ENCODE assay signal across 8 cellular contexts in the genomic region with DNA sequence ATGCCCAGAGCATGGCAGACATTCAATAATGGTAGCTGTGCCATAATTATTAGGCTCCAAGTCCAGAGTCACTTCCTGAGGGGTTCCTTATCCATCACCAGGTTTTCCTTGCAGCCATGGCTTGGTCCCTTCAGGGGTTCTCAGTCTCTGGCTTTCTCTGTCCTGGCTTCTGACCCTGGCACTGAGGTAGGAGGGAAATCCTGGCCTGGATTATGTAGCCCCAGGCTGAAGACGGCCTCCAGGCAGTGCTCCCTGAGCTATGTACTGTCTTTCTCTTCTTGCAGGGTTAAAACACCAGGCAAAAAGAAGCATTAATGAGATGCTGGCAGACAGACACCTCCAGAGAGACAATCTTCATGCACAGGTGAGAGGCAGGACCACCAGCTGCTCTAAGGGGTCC.
DNase-seq lines count a peak whose midpoint lies in the region; ATAC-seq lines count a peak whose summit lies in the region.

No MANE protein-coding gene starts in this region.

- no peak for ATAC-seq in GM21381 (IDR thresholded peaks at IDR 0.05; ENCODE audit: unreplicated experiment)
- no peak for ATAC-seq in HG03439 (IDR thresholded peaks at IDR 0.05; ENCODE audit: unreplicated experiment)
- no peak for ATAC-seq in GM21619 (IDR thresholded peaks at IDR 0.05; ENCODE audit: unreplicated experiment)

- DNase-seq in COLO829 (ENCODE audit: low spot score) (peak; percentile 83), GM19240 (ENCODE audit: insufficient read length, low spot score) (peak; percentile 64), NCI-H226 (peak; percentile 85), anterior cingulate cortex (lab: John Stamatoyannopoulos, UW) (peak in 31 of 58 donors; percentile 3 to 37 (median 18)), islet precursor cell (peak; percentile 89)

Comparison
In these comparisons a context has a peak if more than half of its experiments do, and no peak if none do; other contexts are left out.
1. DNase-seq: peak in every context shown above with its lines; median percentile 89 in islet precursor cell; 85 in NCI-H226; 83 in COLO829; 64 in GM19240; 18 in anterior cingulate cortex.